9 cellular contexts compared by ENCODE assay signal in genomic region chr1:165129568-165130164, GRCh38.
A peak's percentile ranks its signal among the peaks of the same experiment; 100 is the strongest.
DNase-seq lines count a peak whose midpoint lies in the region; ATAC-seq, FAIRE-seq and TF ChIP-seq lines count a peak whose summit lies in the region.
"Had no signal": no experiment of that assay in that cellular context is flagged by ENCODE, and none has a peak within 500 bp of the region (broad histone marks: within the 10 kb centered on the region; RNA-seq: fewer than 3 reads in every experiment).

No MANE protein-coding gene starts in this region.

- intact Hi-C loops in Caco-2 (cut with micrococcal nuclease; ENCODE audit: unreplicated experiment) = loop anchor here (1.0 to 2.0 kb wide), 5 partner anchors 9 to 463 kb away; no protein-coding TSS in a partner anchor
- intact Hi-C loops in left colon (cut with DNase I, micrococcal nuclease) = no loop called here
- intact Hi-C loops in thyroid gland (cut with DNase I) = no loop called here

- no peak overlapping the region for H3K27ac ChIP-seq in brain microvascular endothelial cell
- no peak overlapping the region for H3K27ac ChIP-seq in thyroid gland
- H3K27ac ChIP-seq: neutrophil had no signal

- TF ChIP-seq POLR2A in thyroid gland (IDR thresholded peaks at IDR 0.05) = no peak

- no peak overlapping the region for H3K27ac Mint-ChIP-seq in Caco-2 (ENCODE audit: unreplicated experiment)

- H3K9me3 Mint-ChIP-seq in Caco-2 (ENCODE audit: unreplicated experiment) = no peaks in the 10 kb centered on the region

- H3K9me3 ChIP-seq in Caco-2 = no peaks in the 10 kb centered on the region
- no peaks in the 10 kb centered on the region for H3K9me3 ChIP-seq in thyroid gland
- H3K9me3 ChIP-seq: neutrophil had no signal

- BruUV-seq in Caco-2 (replicated peaks; lab: Mats Ljungman, UMichigan) = no TSS peak

- FAIRE-seq in GM19239 (lab: Jason Lieb, UNC) = peak; percentile 80

- H3K4me1 ChIP-seq in Caco-2 (peaks cover 5% of the 10 kb centered on the region; the same call in 1 of the 2 replicates), thyroid gland (peaks cover 6 to 7% of the 10 kb centered on the region in 2 donors)

- 18 to 23% methylated on average over 6 of the region's 6 CpGs for WGBS in thyroid gland, 2 donors

- no peaks in the 10 kb centered on the region for H3K36me3 Mint-ChIP-seq in Caco-2 (ENCODE audit: insufficient read depth, unreplicated experiment)

- CTCF ChIA-PET in Caco-2 (lab: Charles Lee) = interaction anchor here (0.7 to 2.0 kb wide), 18 partner anchors 8 to 463 kb away, joined by 3 to 14 read pairs (median 6); no protein-coding TSS in a partner anchor

- H3K4me3 ChIP-seq in Caco-2 (ENCODE audit: low read depth, low read length) = no peak overlapping the region
- no peak overlapping the region for H3K4me3 ChIP-seq in brain microvascular endothelial cell (ENCODE audit: low read depth, low read length)
- H3K4me3 ChIP-seq in thyroid gland (replicated peaks in 1 of 3) = no peak overlapping the region

- H3K27me3 Mint-ChIP-seq in Caco-2 (ENCODE audit: insufficient read depth, unreplicated experiment) = no peaks in the 10 kb centered on the region

- H3K27me3 ChIP-seq in Caco-2 (replicated peaks; ENCODE audit: control insufficient read depth, insufficient read depth, low read length) = no peaks in the 10 kb centered on the region
- no peaks in the 10 kb centered on the region for H3K27me3 ChIP-seq in brain microvascular endothelial cell (replicated peaks)
- H3K27me3 ChIP-seq in thyroid gland = no peaks in the 10 kb centered on the region

- no peak overlapping the region for H3K4me3 Mint-ChIP-seq in Caco-2 (ENCODE audit: unreplicated experiment)

- H3K36me3 ChIP-seq in Caco-2 (ENCODE audit: control insufficient read depth, insufficient read depth, low read length) = no peaks in the 10 kb centered on the region
- H3K36me3 ChIP-seq in brain microvascular endothelial cell (replicated peaks) = no peaks in the 10 kb centered on the region
- H3K36me3 ChIP-seq in thyroid gland = no peaks in the 10 kb centered on the region
- H3K36me3 ChIP-seq: neutrophil had no signal

- DNase-seq in Caco-2 = peak; percentile 81 to 84
- no peak for DNase-seq in GM19239 (ENCODE audit: insufficient read length, low spot score)
- DNase-seq in KBM-7 = peak; percentile 50
- peak; percentile 30 for DNase-seq in NK-92 treated with Interleukin-12 subunit alpha and Interleukin-12 subunit beta, amount 100 ng/mL, for 24 hours (lab: John Stamatoyannopoulos, UW)
- peak; percentile 47 for DNase-seq in brain microvascular endothelial cell
- peak in 1 of 2 donors; percentile 76 for DNase-seq in left colon
- DNase-seq in thyroid gland = peak; percentile 84 to 91

- POLR2A ChIA-PET in Caco-2 (lab: Charles Lee) = no interaction called here

- in situ Hi-C loops in KBM-7 (cut with MboI; ENCODE audit: low pct_unique_long_range_greater_than_20kb, low sequenced_read_pairs) (no loop called here), brain microvascular endothelial cell (cut with HindIII; ENCODE audit: low pct_ligation_motif_present, low sequenced_read_pairs) (no loop called here)

- peaks cover 12% of the 10 kb centered on the region for H3K4me1 Mint-ChIP-seq in Caco-2 (ENCODE audit: low read depth, unreplicated experiment)

- peak; percentile 57 for ATAC-seq in left colon
- no peak for ATAC-seq in HG03571 (IDR thresholded peaks at IDR 0.05; ENCODE audit: unreplicated experiment)

- TF ChIP-seq CTCF in Caco-2 (IDR thresholded peaks at IDR 0.05; ENCODE audit: insufficient read depth in 1 of 2, low read depth in 1 of 2, low read length in 1 of 2, severe bottlenecking in 1 of 2, unreplicated experiment in 1 of 2) (peak; percentile 70 to 80), brain microvascular endothelial cell (IDR thresholded peaks at IDR 0.05; ENCODE audit: low read depth, low read length, missing control alignments) (peak; percentile 63), thyroid gland (IDR thresholded peaks at IDR 0.05) (peak in 5 of 6 experiments; percentile 24 to 80 (median 63))
